Comparison of ENCODE assay signal across 2 cellular contexts in the genomic region with DNA sequence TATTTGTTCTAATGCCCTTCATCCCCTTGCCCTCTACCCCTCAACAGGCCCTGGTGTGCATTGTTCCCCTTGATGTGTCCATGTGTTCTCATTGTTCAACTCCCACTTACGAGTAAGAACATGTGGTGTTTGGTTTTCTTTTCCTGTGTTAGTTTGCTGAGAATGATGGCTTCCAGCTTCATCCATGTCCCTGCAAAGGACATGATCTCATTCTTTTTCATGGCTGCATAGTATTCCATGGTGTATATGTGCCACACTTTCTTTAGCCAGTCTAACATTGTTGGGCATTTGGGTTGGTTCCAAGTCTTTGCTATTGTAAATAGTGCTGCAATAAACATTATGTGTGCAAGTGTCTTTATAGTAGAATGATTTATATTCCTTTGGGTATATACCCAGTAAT. TPM values are rescaled to one million over a fixed set of nuclear protein-coding genes. Genes with fewer than 3 reads are reported as not detected.
"Had no signal": no experiment of that assay in that cellular context is flagged by ENCODE, and none has a peak within 500 bp of the region (broad histone marks: within the 10 kb centered on the region; RNA-seq: fewer than 3 reads in every experiment).

No MANE protein-coding gene starts in this region.

RNA-seq across cellular contexts. Expression of a gene that starts 7.3 kb away (rescaled TPM):
- total RNA-seq: LHCN-M2, M059J had no signal
